10 cellular contexts compared by ENCODE assay signal in genomic region chr1:226688852-226689251, GRCh38. TPM values are rescaled to one million over a fixed set of nuclear protein-coding genes. Genes with fewer than 3 reads are reported as not detected.
DNase-seq lines count a peak whose midpoint lies in the region; ATAC-seq and TF ChIP-seq lines count a peak whose summit lies in the region.
"Had no signal": no experiment of that assay in that cellular context is flagged by ENCODE, and none has a peak within 500 bp of the region (broad histone marks: within the 10 kb centered on the region; RNA-seq: fewer than 3 reads in every experiment).

No MANE protein-coding gene starts in this region.

- H3K36me3 ChIP-seq in upper lobe of right lung = no peaks in the 10 kb centered on the region

- no peaks in the 10 kb centered on the region for H3K9me3 ChIP-seq in upper lobe of right lung

- H3K36me3 Mint-ChIP-seq in nephron (ENCODE audit: low read depth) = no peaks in the 10 kb centered on the region
- peaks cover 45% of the 10 kb centered on the region for H3K36me3 Mint-ChIP-seq in T-helper 2 cell treated with Interferon-gamma antibody and Interleukin-4, amounts not matched to agents 5 μg/mL and 100 μg/mL, for 36 hours (ENCODE audit: low read depth)

- no peak for TF ChIP-seq CTCF in nephron (IDR thresholded peaks at IDR 0.05; ENCODE audit: unreplicated experiment in 3 of 3)
- TF ChIP-seq CTCF in upper lobe of right lung (IDR thresholded peaks at IDR 0.05) = no peak

- intact Hi-C loops in Right ventricle myocardium superior (cut with DNase I) = loop anchor here (2.0 kb wide), 1 partner anchor 54 kb away; no protein-coding TSS in a partner anchor
- intact Hi-C loops in left cardiac atrium (cut with DNase I) = loop anchor here in 1 of 2 donors (5.0 kb wide), 1 partner anchor 57 kb away; no protein-coding TSS in a partner anchor
- intact Hi-C loops in upper lobe of right lung (cut with DNase I) = no loop called here

- H3K27me3 Mint-ChIP-seq in nephron (ENCODE audit: low read depth) = no peaks in the 10 kb centered on the region
- H3K27me3 Mint-ChIP-seq in T-helper 2 cell treated with Interferon-gamma antibody and Interleukin-4, amounts not matched to agents 5 μg/mL and 100 μg/mL, for 36 hours (ENCODE audit: low read depth) = no peaks in the 10 kb centered on the region

- H3K4me3 ChIP-seq in upper lobe of right lung = no peak overlapping the region

- H3K27ac ChIP-seq in cingulate gyrus (ENCODE audit: low read depth, low read length) (peak overlapping the region; percentile 95), upper lobe of right lung (peak overlapping the region; percentile 27)

- H3K4me3 Mint-ChIP-seq in nephron = peak overlapping the region in 1 of 3 experiments; percentile 5
- H3K4me3 Mint-ChIP-seq in T-helper 2 cell treated with Interferon-gamma antibody and Interleukin-4, amounts not matched to agents 5 μg/mL and 100 μg/mL, for 36 hours = no peak overlapping the region

- peaks cover 46% of the 10 kb centered on the region for H3K4me1 ChIP-seq in upper lobe of right lung

- no peaks in the 10 kb centered on the region for H3K9me3 Mint-ChIP-seq in nephron
- no peaks in the 10 kb centered on the region for H3K9me3 Mint-ChIP-seq in T-helper 2 cell treated with Interferon-gamma antibody and Interleukin-4, amounts not matched to agents 5 μg/mL and 100 μg/mL, for 36 hours

- peaks cover 84% of the 10 kb centered on the region for H3K4me1 Mint-ChIP-seq in nephron
- H3K4me1 Mint-ChIP-seq in T-helper 2 cell treated with Interferon-gamma antibody and Interleukin-4, amounts not matched to agents 5 μg/mL and 100 μg/mL, for 36 hours (ENCODE audit: low read depth) = peaks cover 70% of the 10 kb centered on the region

- DNase-seq in Right ventricle myocardium superior (no peak), left cardiac atrium (no peak), upper lobe of right lung (no peak), mucosa of gallbladder (ENCODE audit: low spot score) (no peak)
- DNase-seq in activated CD4-positive, CD25-positive, alpha-beta regulatory T cell (lab: John Stamatoyannopoulos, UW) = no peak
- no peak for DNase-seq in T-helper 2 cell treated with Interferon-gamma antibody and Interleukin-4, amounts not matched to agents 5 μg/mL and 100 μg/mL, for 36 hours (ENCODE audit: low spot score)
- DNase-seq: mammary epithelial cell, NCI-H1105 treated with DMSO at 0.1 percent for 48 hours had no signal

- ATAC-seq in Right ventricle myocardium superior (ENCODE audit: poor library complexity) = peak; percentile 19
- ATAC-seq in left cardiac atrium = no peak
- no peak for ATAC-seq in upper lobe of right lung

- no peaks in the 10 kb centered on the region for H3K27me3 ChIP-seq in upper lobe of right lung

- peak overlapping the region in 2 of 3 experiments; percentile 18 to 41 for H3K27ac Mint-ChIP-seq in nephron
- no peak overlapping the region for H3K27ac Mint-ChIP-seq in T-helper 2 cell treated with Interferon-gamma antibody and Interleukin-4, amounts not matched to agents 5 μg/mL and 100 μg/mL, for 36 hours

RNA-seq across cellular contexts. Expression of gene ITPKB, which starts 50.2 kb away (rescaled TPM):
- 21.2 TPM for total RNA-seq in Right ventricle myocardium superior
- 10 to 100 TPM; 13.8 to 18.3 TPM for total RNA-seq in left cardiac atrium
- total RNA-seq in upper lobe of right lung = 44.1 TPM
- 30.6 TPM for total RNA-seq in mucosa of gallbladder
